1 cellular context compared by ENCODE assay signal in genomic region chr1:37691497-37692077, GRCh38.
A peak's percentile ranks its signal among the peaks of the same experiment; 100 is the strongest.
TF ChIP-seq lines count a peak whose summit lies in the region.

No MANE protein-coding gene starts in this region.

TF ChIP-seq in HEK293, 187 proteins besides CTCF, POLR2A, EP300 and RAD21 (continued from another document and continues in another):
- TF ChIP-seq, protein P1, sequence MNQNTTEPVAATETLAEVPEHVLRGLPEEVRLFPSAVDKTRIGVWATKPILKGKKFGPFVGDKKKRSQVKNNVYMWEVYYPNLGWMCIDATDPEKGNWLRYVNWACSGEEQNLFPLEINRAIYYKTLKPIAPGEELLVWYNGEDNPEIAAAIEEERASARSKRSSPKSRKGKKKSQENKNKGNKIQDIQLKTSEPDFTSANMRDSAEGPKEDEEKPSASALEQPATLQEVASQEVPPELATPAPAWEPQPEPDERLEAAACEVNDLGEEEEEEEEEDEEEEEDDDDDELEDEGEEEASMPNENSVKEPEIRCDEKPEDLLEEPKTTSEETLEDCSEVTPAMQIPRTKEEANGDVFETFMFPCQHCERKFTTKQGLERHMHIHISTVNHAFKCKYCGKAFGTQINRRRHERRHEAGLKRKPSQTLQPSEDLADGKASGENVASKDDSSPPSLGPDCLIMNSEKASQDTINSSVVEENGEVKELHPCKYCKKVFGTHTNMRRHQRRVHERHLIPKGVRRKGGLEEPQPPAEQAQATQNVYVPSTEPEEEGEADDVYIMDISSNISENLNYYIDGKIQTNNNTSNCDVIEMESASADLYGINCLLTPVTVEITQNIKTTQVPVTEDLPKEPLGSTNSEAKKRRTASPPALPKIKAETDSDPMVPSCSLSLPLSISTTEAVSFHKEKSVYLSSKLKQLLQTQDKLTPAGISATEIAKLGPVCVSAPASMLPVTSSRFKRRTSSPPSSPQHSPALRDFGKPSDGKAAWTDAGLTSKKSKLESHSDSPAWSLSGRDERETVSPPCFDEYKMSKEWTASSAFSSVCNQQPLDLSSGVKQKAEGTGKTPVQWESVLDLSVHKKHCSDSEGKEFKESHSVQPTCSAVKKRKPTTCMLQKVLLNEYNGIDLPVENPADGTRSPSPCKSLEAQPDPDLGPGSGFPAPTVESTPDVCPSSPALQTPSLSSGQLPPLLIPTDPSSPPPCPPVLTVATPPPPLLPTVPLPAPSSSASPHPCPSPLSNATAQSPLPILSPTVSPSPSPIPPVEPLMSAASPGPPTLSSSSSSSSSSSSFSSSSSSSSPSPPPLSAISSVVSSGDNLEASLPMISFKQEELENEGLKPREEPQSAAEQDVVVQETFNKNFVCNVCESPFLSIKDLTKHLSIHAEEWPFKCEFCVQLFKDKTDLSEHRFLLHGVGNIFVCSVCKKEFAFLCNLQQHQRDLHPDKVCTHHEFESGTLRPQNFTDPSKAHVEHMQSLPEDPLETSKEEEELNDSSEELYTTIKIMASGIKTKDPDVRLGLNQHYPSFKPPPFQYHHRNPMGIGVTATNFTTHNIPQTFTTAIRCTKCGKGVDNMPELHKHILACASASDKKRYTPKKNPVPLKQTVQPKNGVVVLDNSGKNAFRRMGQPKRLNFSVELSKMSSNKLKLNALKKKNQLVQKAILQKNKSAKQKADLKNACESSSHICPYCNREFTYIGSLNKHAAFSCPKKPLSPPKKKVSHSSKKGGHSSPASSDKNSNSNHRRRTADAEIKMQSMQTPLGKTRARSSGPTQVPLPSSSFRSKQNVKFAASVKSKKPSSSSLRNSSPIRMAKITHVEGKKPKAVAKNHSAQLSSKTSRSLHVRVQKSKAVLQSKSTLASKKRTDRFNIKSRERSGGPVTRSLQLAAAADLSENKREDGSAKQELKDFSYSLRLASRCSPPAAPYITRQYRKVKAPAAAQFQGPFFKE (tag by site-specific recombination; IDR thresholded peaks at IDR 0.05; ENCODE audit: borderline replicate concordance), result no peak
- TF ChIP-seq ZNF335 (tag by site-specific recombination; conservative IDR thresholded peaks at IDR 0.05) (peak; percentile 87), ZNF639 (tag by site-specific recombination; IDR thresholded peaks at IDR 0.05) (peak; percentile 53; the same call in 1 of the 2 replicates), TRIM28 (IDR thresholded peaks at IDR 0.05; ENCODE audit: borderline replicate concordance, low read length) (no peak), EGR2 (tag by site-specific recombination; IDR thresholded peaks at IDR 0.05; ENCODE audit: low read depth) (peak; percentile 22; the same call in 1 of the 2 replicates), ZXDB (tag by site-specific recombination; IDR thresholded peaks at IDR 0.05) (peak; percentile 32; the same call in 1 of the 2 replicates), KLF9 (tag by site-specific recombination; IDR thresholded peaks at IDR 0.05; ENCODE audit: low read depth) (peak; percentile 41; the same call in 1 of the 2 replicates), ZNF341 (tag by site-specific recombination; IDR thresholded peaks at IDR 0.05; ENCODE audit: low read depth) (no peak), ZNF777 (tag by site-specific recombination; IDR thresholded peaks at IDR 0.05; ENCODE audit: borderline replicate concordance) (peak; percentile 18; the same call in 1 of the 2 replicates), REPIN1 (tag by site-specific recombination; IDR thresholded peaks at IDR 0.05; ENCODE audit: low read depth) (no peak), ZNF10 (tag by site-specific recombination; IDR thresholded peaks at IDR 0.05) (no peak), ZNF2 (tag by site-specific recombination; IDR thresholded peaks at IDR 0.05) (peak; percentile 74), ZNF394 (tag by site-specific recombination; IDR thresholded peaks at IDR 0.05; ENCODE audit: borderline replicate concordance) (no peak; the same call in 1 of the 2 replicates), ZNF488 (tag by site-specific recombination; IDR thresholded peaks at IDR 0.05) (no peak), ZBTB1 (tag by site-specific recombination; IDR thresholded peaks at IDR 0.05) (no peak), BCL11A (tag by site-specific recombination; IDR thresholded peaks at IDR 0.05; ENCODE audit: low read depth) (no peak; the same call in 1 of the 2 replicates), FEZF1 (tag by site-specific recombination; IDR thresholded peaks at IDR 0.05) (0 out of 2 replicates have a peak, but pooled peaks have one; percentile 32), ZNF350 (tag by site-specific recombination; IDR thresholded peaks at IDR 0.05) (no peak), ZNF623 (tag by site-specific recombination; IDR thresholded peaks at IDR 0.05) (no peak), ZEB2 (tag by site-specific recombination; IDR thresholded peaks at IDR 0.05) (peak; percentile 18), ZSCAN16 (tag by site-specific recombination; IDR thresholded peaks at IDR 0.05) (no peak), ZNF202 (tag by site-specific recombination; IDR thresholded peaks at IDR 0.05; ENCODE audit: borderline replicate concordance) (no peak), ZNF600 (tag by site-specific recombination; IDR thresholded peaks at IDR 0.05) (peak; percentile 98), ZBTB20 (tag by site-specific recombination; IDR thresholded peaks at IDR 0.05) (peak; percentile 97), ZNF658 (tag by site-specific recombination; IDR thresholded peaks at IDR 0.05) (no peak), ZNF423 (tag by site-specific recombination; IDR thresholded peaks at IDR 0.05) (peak; percentile 25; the same call in 1 of the 2 replicates), ZIC2 (tag by site-specific recombination; IDR thresholded peaks at IDR 0.05) (peak; percentile 64), GLIS2 (tag by site-specific recombination; IDR thresholded peaks at IDR 0.05) (peak; percentile 85), ZNF221 (tag by site-specific recombination; IDR thresholded peaks at IDR 0.05; ENCODE audit: borderline replicate concordance) (no peak), ZNF785 (tag by site-specific recombination; IDR thresholded peaks at IDR 0.05) (no peak), MZF1 (tag by site-specific recombination; IDR thresholded peaks at IDR 0.05; ENCODE audit: borderline replicate concordance) (no peak), ZNF426 (tag by site-specific recombination; IDR thresholded peaks at IDR 0.05) (no peak), ZNF223 (tag by site-specific recombination; IDR thresholded peaks at IDR 0.05) (no peak), SP7 (tag by site-specific recombination; IDR thresholded peaks at IDR 0.05) (no peak), ZNF626 (tag by site-specific recombination; IDR thresholded peaks at IDR 0.05) (no peak), HOXC10 (CRISPR knock-in tag; IDR thresholded peaks at IDR 0.05) (0 out of 2 replicates have a peak, but pooled peaks have one; percentile 32)
- TF ChIP-seq, protein P2, sequence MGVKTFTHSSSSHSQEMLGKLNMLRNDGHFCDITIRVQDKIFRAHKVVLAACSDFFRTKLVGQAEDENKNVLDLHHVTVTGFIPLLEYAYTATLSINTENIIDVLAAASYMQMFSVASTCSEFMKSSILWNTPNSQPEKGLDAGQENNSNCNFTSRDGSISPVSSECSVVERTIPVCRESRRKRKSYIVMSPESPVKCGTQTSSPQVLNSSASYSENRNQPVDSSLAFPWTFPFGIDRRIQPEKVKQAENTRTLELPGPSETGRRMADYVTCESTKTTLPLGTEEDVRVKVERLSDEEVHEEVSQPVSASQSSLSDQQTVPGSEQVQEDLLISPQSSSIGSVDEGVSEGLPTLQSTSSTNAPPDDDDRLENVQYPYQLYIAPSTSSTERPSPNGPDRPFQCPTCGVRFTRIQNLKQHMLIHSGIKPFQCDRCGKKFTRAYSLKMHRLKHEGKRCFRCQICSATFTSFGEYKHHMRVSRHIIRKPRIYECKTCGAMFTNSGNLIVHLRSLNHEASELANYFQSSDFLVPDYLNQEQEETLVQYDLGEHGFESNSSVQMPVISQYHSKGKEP (tag by site-specific recombination; IDR thresholded peaks at IDR 0.05), result peak; percentile 20; the same call in 1 of the 2 replicates
- TF ChIP-seq, protein P3, sequence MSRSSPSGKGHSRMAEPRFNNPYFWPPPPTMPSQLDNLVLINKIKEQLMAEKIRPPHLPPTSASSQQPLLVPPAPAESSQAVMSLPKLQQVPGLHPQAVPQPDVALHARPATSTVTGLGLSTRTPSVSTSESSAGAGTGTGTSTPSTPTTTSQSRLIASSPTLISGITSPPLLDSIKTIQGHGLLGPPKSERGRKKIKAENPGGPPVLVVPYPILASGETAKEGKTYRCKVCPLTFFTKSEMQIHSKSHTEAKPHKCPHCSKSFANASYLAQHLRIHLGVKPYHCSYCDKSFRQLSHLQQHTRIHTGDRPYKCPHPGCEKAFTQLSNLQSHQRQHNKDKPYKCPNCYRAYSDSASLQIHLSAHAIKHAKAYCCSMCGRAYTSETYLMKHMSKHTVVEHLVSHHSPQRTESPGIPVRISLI (tag by site-specific recombination; IDR thresholded peaks at IDR 0.05), result no peak
- TF ChIP-seq, protein P4, sequence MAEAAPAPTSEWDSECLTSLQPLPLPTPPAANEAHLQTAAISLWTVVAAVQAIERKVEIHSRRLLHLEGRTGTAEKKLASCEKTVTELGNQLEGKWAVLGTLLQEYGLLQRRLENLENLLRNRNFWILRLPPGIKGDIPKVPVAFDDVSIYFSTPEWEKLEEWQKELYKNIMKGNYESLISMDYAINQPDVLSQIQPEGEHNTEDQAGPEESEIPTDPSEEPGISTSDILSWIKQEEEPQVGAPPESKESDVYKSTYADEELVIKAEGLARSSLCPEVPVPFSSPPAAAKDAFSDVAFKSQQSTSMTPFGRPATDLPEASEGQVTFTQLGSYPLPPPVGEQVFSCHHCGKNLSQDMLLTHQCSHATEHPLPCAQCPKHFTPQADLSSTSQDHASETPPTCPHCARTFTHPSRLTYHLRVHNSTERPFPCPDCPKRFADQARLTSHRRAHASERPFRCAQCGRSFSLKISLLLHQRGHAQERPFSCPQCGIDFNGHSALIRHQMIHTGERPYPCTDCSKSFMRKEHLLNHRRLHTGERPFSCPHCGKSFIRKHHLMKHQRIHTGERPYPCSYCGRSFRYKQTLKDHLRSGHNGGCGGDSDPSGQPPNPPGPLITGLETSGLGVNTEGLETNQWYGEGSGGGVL (tag by site-specific recombination; IDR thresholded peaks at IDR 0.05), result peak; percentile 79
- TF ChIP-seq, protein P5, sequence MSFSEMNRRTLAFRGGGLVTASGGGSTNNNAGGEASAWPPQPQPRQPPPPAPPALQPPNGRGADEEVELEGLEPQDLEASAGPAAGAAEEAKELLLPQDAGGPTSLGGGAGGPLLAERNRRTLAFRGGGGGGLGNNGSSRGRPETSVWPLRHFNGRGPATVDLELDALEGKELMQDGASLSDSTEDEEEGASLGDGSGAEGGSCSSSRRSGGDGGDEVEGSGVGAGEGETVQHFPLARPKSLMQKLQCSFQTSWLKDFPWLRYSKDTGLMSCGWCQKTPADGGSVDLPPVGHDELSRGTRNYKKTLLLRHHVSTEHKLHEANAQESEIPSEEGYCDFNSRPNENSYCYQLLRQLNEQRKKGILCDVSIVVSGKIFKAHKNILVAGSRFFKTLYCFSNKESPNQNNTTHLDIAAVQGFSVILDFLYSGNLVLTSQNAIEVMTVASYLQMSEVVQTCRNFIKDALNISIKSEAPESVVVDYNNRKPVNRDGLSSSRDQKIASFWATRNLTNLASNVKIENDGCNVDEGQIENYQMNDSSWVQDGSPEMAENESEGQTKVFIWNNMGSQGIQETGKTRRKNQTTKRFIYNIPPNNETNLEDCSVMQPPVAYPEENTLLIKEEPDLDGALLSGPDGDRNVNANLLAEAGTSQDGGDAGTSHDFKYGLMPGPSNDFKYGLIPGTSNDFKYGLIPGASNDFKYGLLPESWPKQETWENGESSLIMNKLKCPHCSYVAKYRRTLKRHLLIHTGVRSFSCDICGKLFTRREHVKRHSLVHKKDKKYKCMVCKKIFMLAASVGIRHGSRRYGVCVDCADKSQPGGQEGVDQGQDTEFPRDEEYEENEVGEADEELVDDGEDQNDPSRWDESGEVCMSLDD (tag by site-specific recombination; IDR thresholded peaks at IDR 0.05), result peak; percentile 80; the same call in 1 of the 2 replicates
- TF ChIP-seq, protein P6, sequence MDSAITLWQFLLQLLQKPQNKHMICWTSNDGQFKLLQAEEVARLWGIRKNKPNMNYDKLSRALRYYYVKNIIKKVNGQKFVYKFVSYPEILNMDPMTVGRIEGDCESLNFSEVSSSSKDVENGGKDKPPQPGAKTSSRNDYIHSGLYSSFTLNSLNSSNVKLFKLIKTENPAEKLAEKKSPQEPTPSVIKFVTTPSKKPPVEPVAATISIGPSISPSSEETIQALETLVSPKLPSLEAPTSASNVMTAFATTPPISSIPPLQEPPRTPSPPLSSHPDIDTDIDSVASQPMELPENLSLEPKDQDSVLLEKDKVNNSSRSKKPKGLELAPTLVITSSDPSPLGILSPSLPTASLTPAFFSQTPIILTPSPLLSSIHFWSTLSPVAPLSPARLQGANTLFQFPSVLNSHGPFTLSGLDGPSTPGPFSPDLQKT (IDR thresholded peaks at IDR 0.05; ENCODE audit: borderline replicate concordance, low read depth, low read length), result no peak
- TF ChIP-seq, protein P7, sequence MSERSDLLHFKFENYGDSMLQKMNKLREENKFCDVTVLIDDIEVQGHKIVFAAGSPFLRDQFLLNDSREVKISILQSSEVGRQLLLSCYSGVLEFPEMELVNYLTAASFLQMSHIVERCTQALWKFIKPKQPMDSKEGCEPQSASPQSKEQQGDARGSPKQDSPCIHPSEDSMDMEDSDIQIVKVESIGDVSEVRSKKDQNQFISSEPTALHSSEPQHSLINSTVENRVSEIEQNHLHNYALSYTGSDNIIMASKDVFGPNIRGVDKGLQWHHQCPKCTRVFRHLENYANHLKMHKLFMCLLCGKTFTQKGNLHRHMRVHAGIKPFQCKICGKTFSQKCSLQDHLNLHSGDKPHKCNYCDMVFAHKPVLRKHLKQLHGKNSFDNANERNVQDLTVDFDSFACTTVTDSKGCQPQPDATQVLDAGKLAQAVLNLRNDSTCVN (tag by site-specific recombination; optimal IDR thresholded peaks at IDR 0.05), result peak; percentile 84
